11 cellular contexts compared by ENCODE assay signal in the genomic region with DNA sequence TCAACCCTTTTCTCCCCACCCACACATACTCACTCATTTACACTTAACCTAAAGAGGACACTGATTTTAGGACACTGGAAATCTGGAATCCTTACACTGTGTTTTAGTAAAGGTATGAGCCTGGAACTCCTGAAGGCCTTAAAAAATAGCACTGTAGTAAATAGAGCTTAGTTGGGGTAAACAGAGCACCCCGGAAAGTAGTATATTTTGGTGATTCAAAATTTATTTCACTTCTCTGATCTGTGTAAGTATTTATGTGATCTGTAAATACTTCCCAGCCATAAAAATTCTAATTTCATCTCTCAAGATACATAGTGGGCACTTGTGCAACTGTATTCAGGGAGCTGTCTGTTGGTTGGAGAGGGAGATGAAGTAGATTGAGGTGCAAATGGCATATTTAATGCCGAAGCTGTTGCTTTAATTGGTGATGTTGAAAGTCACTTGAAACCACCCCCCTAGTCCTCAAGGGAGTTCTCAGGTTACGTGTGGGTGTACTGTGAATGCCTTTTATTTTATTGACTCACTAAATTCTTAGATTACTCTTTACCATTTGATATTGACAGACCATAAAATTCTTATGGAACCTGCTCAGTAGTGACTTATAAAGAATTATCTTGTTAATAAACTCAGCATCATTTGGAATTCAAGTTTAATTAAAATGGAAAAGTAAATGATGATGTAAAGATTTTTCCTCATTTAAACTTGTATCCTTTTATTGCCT.
DNase-seq lines count a peak whose midpoint lies in the region; ATAC-seq, FAIRE-seq and TF ChIP-seq lines count a peak whose summit lies in the region.
"Had no signal": no experiment of that assay in that cellular context is flagged by ENCODE, and none has a peak within 500 bp of the region (broad histone marks: within the 10 kb centered on the region; RNA-seq: fewer than 3 reads in every experiment).

No MANE protein-coding gene starts in this region.

- no peaks in the 10 kb centered on the region for H3K9me3 ChIP-seq in astrocyte (ENCODE audit: insufficient read depth, low read depth, low read length)
- H3K9me3 ChIP-seq in neural progenitor cell (ENCODE audit: low read depth), result no peaks in the 10 kb centered on the region
- H3K9me3 ChIP-seq in esophagus squamous epithelium, result no peaks in the 10 kb centered on the region

- H3K4me1 ChIP-seq in astrocyte (ENCODE audit: insufficient read depth, low read length) (peaks cover 29% of the 10 kb centered on the region), neural progenitor cell (peaks cover 61% of the 10 kb centered on the region), esophagus squamous epithelium (no peaks in the 10 kb centered on the region)

- H3K4me3 Mint-ChIP-seq in astrocyte (ENCODE audit: unreplicated experiment) (peak overlapping the region; percentile 31), neural progenitor cell (peak overlapping the region; percentile 73)
- H3K4me3 Mint-ChIP-seq: natural killer cell had no signal

- 36 to 55% methylated on average over 3 of the region's 3 CpGs for WGBS in esophagus squamous epithelium, 2 donors

- H3K36me3 ChIP-seq in astrocyte (ENCODE audit: insufficient read depth, low read length) (no peaks in the 10 kb centered on the region), neural progenitor cell (no peaks in the 10 kb centered on the region), esophagus squamous epithelium (no peaks in the 10 kb centered on the region)

- H3K4me2 ChIP-seq in astrocyte (ENCODE audit: low read length), result peak overlapping the region; percentile 53
- peak overlapping the region; percentile 62 for H3K4me2 ChIP-seq in neural progenitor cell

- ATAC-seq in GM18868 (IDR thresholded peaks at IDR 0.05; ENCODE audit: unreplicated experiment) (peak; percentile 45), HG03342 (IDR thresholded peaks at IDR 0.05; ENCODE audit: unreplicated experiment) (no peak)
- ATAC-seq: natural killer cell had no signal

- H3K27me3 Mint-ChIP-seq in astrocyte (ENCODE audit: low read depth, unreplicated experiment) (no peaks in the 10 kb centered on the region), neural progenitor cell (ENCODE audit: insufficient read depth, low read depth) (no peaks in the 10 kb centered on the region)

- no peaks in the 10 kb centered on the region for H4K20me1 ChIP-seq in astrocyte (ENCODE audit: insufficient read depth, low read length)
- peaks cover 5% of the 10 kb centered on the region for H4K20me1 ChIP-seq in neural progenitor cell (ENCODE audit: low read depth)

- no peak overlapping the region for H2AFZ ChIP-seq in astrocyte (ENCODE audit: low read depth, low read length)
- H2AFZ ChIP-seq in neural progenitor cell (replicated peaks), result no peak overlapping the region

- peak; percentile 60 for DNase-seq in NCI-H2029 (lab: John Stamatoyannopoulos, UW)
- peak; percentile 78 for DNase-seq in astrocyte (ENCODE audit: low read depth)
- no peak for DNase-seq in neural progenitor cell (ENCODE audit: low spot score)
- DNase-seq in esophagus squamous epithelium (lab: John Stamatoyannopoulos, UW), result no peak
- DNase-seq in NOMO-1 (lab: John Stamatoyannopoulos, UW; ENCODE audit: unreplicated experiment in 2 of 2), result no peak
- no peak for DNase-seq in activated CD4-positive, alpha-beta T cell treated with anti-CD3 and anti-CD28 coated beads, Interleukin-2, amount 50 U/mL, for 1 hour
- DNase-seq: foreskin melanocyte, natural killer cell had no signal

- H3K79me2 ChIP-seq in astrocyte (ENCODE audit: insufficient read depth, low read length), result peaks cover 64% of the 10 kb centered on the region
- peaks cover 99% of the 10 kb centered on the region for H3K79me2 ChIP-seq in neural progenitor cell (ENCODE audit: low read depth)

- TF ChIP-seq POLR2A in esophagus squamous epithelium (IDR thresholded peaks at IDR 0.05), result no peak

- peaks cover 33% of the 10 kb centered on the region for H3F3A ChIP-seq in neural progenitor cell (ENCODE audit: low read depth)

- FAIRE-seq in astrocyte (lab: Jason Lieb, UNC), result no peak
- FAIRE-seq: TTC549 had no signal

- H3K36me3 Mint-ChIP-seq in astrocyte (ENCODE audit: low read depth, unreplicated experiment), result no peaks in the 10 kb centered on the region
- peaks cover 10% of the 10 kb centered on the region for H3K36me3 Mint-ChIP-seq in neural progenitor cell
- H3K36me3 Mint-ChIP-seq: natural killer cell had no signal

- H3K9ac ChIP-seq in astrocyte (ENCODE audit: low read length) (no peak overlapping the region), neural progenitor cell (no peak overlapping the region)

- H3K27me3 ChIP-seq in astrocyte (ENCODE audit: insufficient read depth, low read length) (no peaks in the 10 kb centered on the region), neural progenitor cell (no peaks in the 10 kb centered on the region), esophagus squamous epithelium (no peaks in the 10 kb centered on the region)

- intact Hi-C loops in esophagus squamous epithelium (cut with DNase I), result no loop called here

- H3K27ac ChIP-seq in astrocyte (ENCODE audit: low read depth, low read length), result peak overlapping the region; percentile 17
- peak overlapping the region; percentile 93 for H3K27ac ChIP-seq in neural progenitor cell
- no peak overlapping the region for H3K27ac ChIP-seq in esophagus squamous epithelium

- H3K27ac Mint-ChIP-seq in astrocyte (ENCODE audit: unreplicated experiment) (peak overlapping the region; percentile 90), neural progenitor cell (peak overlapping the region; percentile 96)
- H3K27ac Mint-ChIP-seq: natural killer cell had no signal

- peaks cover 47% of the 10 kb centered on the region for H3K4me1 Mint-ChIP-seq in astrocyte (ENCODE audit: low read depth, unreplicated experiment)
- peaks cover 70% of the 10 kb centered on the region for H3K4me1 Mint-ChIP-seq in neural progenitor cell
- H3K4me1 Mint-ChIP-seq: natural killer cell had no signal

- no peak for TF ChIP-seq CTCF in astrocyte (IDR thresholded peaks at IDR 0.05; ENCODE audit: insufficient read depth, low read depth, low read length)
- TF ChIP-seq CTCF in neural progenitor cell (IDR thresholded peaks at IDR 0.05), result no peak
- no peak for TF ChIP-seq CTCF in esophagus squamous epithelium (IDR thresholded peaks at IDR 0.05)

- H3K4me3 ChIP-seq in astrocyte (ENCODE audit: insufficient read depth, low read depth, low read length) (no peak overlapping the region), neural progenitor cell (peak overlapping the region; percentile 17), esophagus squamous epithelium (no peak overlapping the region)

- H3K9me3 Mint-ChIP-seq in astrocyte (ENCODE audit: unreplicated experiment), result no peaks in the 10 kb centered on the region
- no peaks in the 10 kb centered on the region for H3K9me3 Mint-ChIP-seq in neural progenitor cell
- H3K9me3 Mint-ChIP-seq: natural killer cell had no signal

Comparison
In these comparisons a context has a peak if more than half of its experiments do, and no peak if none do; other contexts are left out.
1. DNase-seq: peak in NCI-H2029 (single experiment) and astrocyte (single experiment); none in neural progenitor cell (single experiment), esophagus squamous epithelium (single experiment), NOMO-1 (0 of 2) and activated CD4-positive, alpha-beta T cell treated with anti-CD3 and anti-CD28 coated beads, Interleukin-2, amount 50 U/mL, for 1 hour (single experiment).
2. H3K27ac ChIP-seq: peak in astrocyte (single experiment) and neural progenitor cell (single experiment); none in esophagus squamous epithelium (0 of 4).